In the genomic region with DNA sequence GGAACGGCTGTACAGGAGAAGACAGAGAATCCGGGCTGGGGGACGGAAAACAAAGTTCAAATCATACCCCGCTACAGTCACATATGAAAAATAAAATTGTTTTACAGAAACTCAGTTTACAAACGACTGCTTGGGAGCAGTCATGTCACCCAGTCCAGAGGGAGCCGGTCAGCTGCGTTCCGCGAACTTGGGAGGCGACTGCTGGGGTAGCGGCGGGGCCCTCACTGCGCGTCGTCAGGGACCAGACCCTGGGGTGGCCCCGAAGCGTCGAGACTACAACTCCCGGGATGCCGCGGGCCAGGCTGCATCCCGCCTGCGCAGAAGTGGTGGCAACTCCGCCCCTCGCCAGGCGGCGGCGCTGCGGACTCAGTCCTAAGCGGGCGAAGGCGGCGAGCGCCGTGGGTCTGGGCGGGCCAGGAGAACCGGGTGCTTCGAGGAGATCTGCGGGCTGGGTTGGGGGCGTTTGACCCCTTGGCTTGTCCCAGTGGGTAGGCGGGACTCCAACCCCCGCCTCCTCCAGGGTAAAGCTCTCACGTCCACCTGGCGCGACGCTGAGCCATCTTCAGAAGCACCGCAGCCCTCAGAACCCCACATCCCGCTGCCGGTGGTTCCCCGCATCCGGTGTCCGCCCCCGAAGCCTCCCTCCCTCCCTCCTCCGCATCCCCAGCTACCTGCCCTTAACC, we compare ENCODE assay signal across 8 cellular contexts. TPM values are rescaled to one million over a fixed set of nuclear protein-coding genes. Genes with fewer than 3 reads are reported as not detected.
DNase-seq lines count a peak whose midpoint lies in the region; ATAC-seq and TF ChIP-seq lines count a peak whose summit lies in the region.

No MANE protein-coding gene starts in this region.

- POLR2A ChIA-PET in IMR-90 (lab: Charles Lee; ENCODE audit: unreplicated experiment) (no interaction called here), OCI-LY7 (lab: Charles Lee) (interaction anchor here (0.6 to 7.6 kb wide), 16 partner anchors 11 to 168 kb away, joined by 3 to 110 read pairs (median 4); partner anchors contain the start of genes ARHGEF39, CCDC107, CD72 and HINT2)

- H4K20me1 ChIP-seq in IMR-90 (ENCODE audit: insufficient read depth, low read length), result no peaks in the 10 kb centered on the region
- H4K20me1 ChIP-seq in OCI-LY7 (ENCODE audit: insufficient read depth, low read length), result no peaks in the 10 kb centered on the region

- peak overlapping the region; percentile 91 for H3K23ac ChIP-seq in IMR-90 (ENCODE audit: low read depth, low read length)

- CTCF ChIA-PET in IMR-90 (lab: Yijun Ruan, JAX) (interaction anchor here (0.6 to 2.6 kb wide), 9 partner anchors 11 to 261 kb away, joined by 3 to 19 read pairs (median 3); partner anchors contain the start of genes CCDC107 and RMRP), OCI-LY7 (lab: Charles Lee; ENCODE audit: unreplicated experiment) (interaction anchor here (0.6 to 3.4 kb wide), 8 partner anchors 11 to 50 kb away, joined by 3 to 21 read pairs (median 6); partner anchors contain the start of genes CCDC107 and RMRP)

- peak overlapping the region; percentile 87 for H3K4ac ChIP-seq in IMR-90 (ENCODE audit: low read depth, low read length)

- H3K36me3 ChIP-seq in IMR-90 (ENCODE audit: control insufficient read depth, insufficient read depth, low read length) (no peaks in the 10 kb centered on the region), OCI-LY7 (ENCODE audit: insufficient read depth, low read length) (peaks cover 42% of the 10 kb centered on the region), muscle layer of colon (ENCODE audit: insufficient read depth, low read length) (no peaks in the 10 kb centered on the region)

- H3K9ac ChIP-seq in IMR-90 (ENCODE audit: low read depth, low read length) (peak overlapping the region; percentile 73), muscle layer of colon (ENCODE audit: low read length) (peak overlapping the region; percentile 76)

- H3K56ac ChIP-seq in IMR-90 (ENCODE audit: extremely low read depth, insufficient read depth, low read length), result 0 out of 2 replicates have a peak overlapping the region, but pooled peaks have one; percentile 45

- H2BK15ac ChIP-seq in IMR-90 (ENCODE audit: low read depth, low read length), result peak overlapping the region; percentile 48; the same call in 1 of the 3 replicates

- H3K4me2 ChIP-seq in IMR-90 (ENCODE audit: low read depth, low read length), result peak overlapping the region; percentile 82
- H3K4me2 ChIP-seq in OCI-LY7 (ENCODE audit: low read length), result peak overlapping the region; percentile 78

- in situ Hi-C loops in IMR-90 (cut with MboI; ENCODE audit: low sequenced_read_pairs), result no loop called here

- intact Hi-C loops in IMR-90 (cut with micrococcal nuclease) (no loop called here), OCI-LY7 (cut with micrococcal nuclease; ENCODE audit: unreplicated experiment) (loop anchor here (1.0 to 2.0 kb wide), 2 partner anchors 27 to 86 kb away; partner anchors contain the start of genes CREB3 and TLN1)

- H2AFZ ChIP-seq in IMR-90 (replicated peaks; ENCODE audit: low read length, poor library complexity) (peak overlapping the region; percentile 97), OCI-LY7 (ENCODE audit: low read length) (peak overlapping the region; percentile 60; the same call in 1 of the 2 replicates)

- H4K91ac ChIP-seq in IMR-90 (ENCODE audit: insufficient read depth, low read depth, low read length), result peak overlapping the region; percentile 81

- 0% methylated on average over 31 of the region's 54 CpGs; no CpG with 5 or more reads in 1 of the 2 experiments for WGBS in IMR-90 (ENCODE audit: extremely low coverage in 2 of 2, insufficient read length in 1 of 2), 2 experiments

- peak overlapping the region; percentile 87 for H2AK9ac ChIP-seq in IMR-90 (replicated peaks; ENCODE audit: low read depth, low read length, poor library complexity)

- peak overlapping the region; percentile 66 for H2BK120ac ChIP-seq in IMR-90 (ENCODE audit: low read depth, low read length)

- H3K79me1 ChIP-seq in IMR-90 (ENCODE audit: low read depth in 1 of 2, low read length in 2 of 2), result 0 out of 4 replicates have a peak, but pooled peaks cover 0 to 4% of the 10 kb centered on the region in 2 experiments

- peak overlapping the region; percentile 54 for H3K4me3 ChIP-seq in IMR-90 (ENCODE audit: insufficient read depth, low read depth, low read length)
- H3K4me3 ChIP-seq in OCI-LY7 (ENCODE audit: low read depth, low read length, poor library complexity, severe bottlenecking), result peak overlapping the region; percentile 92
- H3K4me3 ChIP-seq in muscle layer of colon (ENCODE audit: low read depth in 1 of 2, low read length in 2 of 2), result peak overlapping the region; percentile 56 to 65

- peak overlapping the region; percentile 43 for H3K18ac ChIP-seq in IMR-90 (ENCODE audit: low read depth, low read length)

- no peaks in the 10 kb centered on the region for H3K9me3 ChIP-seq in IMR-90 (ENCODE audit: control insufficient read depth, insufficient read depth, low read length)
- no peaks in the 10 kb centered on the region for H3K9me3 ChIP-seq in OCI-LY7 (ENCODE audit: low read length)
- H3K9me3 ChIP-seq in muscle layer of colon (ENCODE audit: low read length), result no peaks in the 10 kb centered on the region

- peaks cover 8% of the 10 kb centered on the region for H3K4me1 ChIP-seq in IMR-90 (ENCODE audit: control insufficient read depth, insufficient read depth, low read length)
- peaks cover 47% of the 10 kb centered on the region for H3K4me1 ChIP-seq in OCI-LY7 (ENCODE audit: insufficient read depth, low read length, poor library complexity, severe bottlenecking)
- peaks cover 12% of the 10 kb centered on the region for H3K4me1 ChIP-seq in muscle layer of colon (ENCODE audit: insufficient read depth, low read length)

- TF ChIP-seq CTCF in IMR-90 (conservative IDR thresholded peaks at IDR 0.05; ENCODE audit: low read depth, low read length) (peak; percentile 98), OCI-LY7 (conservative IDR thresholded peaks at IDR 0.05; ENCODE audit: low read length) (peak; percentile 83)

- TF ChIP-seq POLR2A in IMR-90 (IDR thresholded peaks at IDR 0.05; ENCODE audit: low read depth, low read length) (peak; percentile 48; the same call in 1 of the 2 replicates), erythroblast (IDR thresholded peaks at IDR 0.05; ENCODE audit: low read length) (peak; percentile 49)

- no peaks in the 10 kb centered on the region for H3K27me3 ChIP-seq in IMR-90 (ENCODE audit: control insufficient read depth, insufficient read depth, low read length)
- no peaks in the 10 kb centered on the region for H3K27me3 ChIP-seq in muscle layer of colon (ENCODE audit: control insufficient read depth in 1 of 2, insufficient read depth in 2 of 2, low read length in 2 of 2)

- dilution Hi-C loops in IMR-90 (cut with HindIII; ENCODE audit: low sequenced_read_pairs, unreplicated experiment), result no loop called here

- peak; percentile 83 for TF ChIP-seq RAD21 in IMR-90 (IDR thresholded peaks at IDR 0.05; ENCODE audit: low read length)

- DNase-seq in DMS53 treated with DMSO at 0.1 percent for 48 hours (lab: John Stamatoyannopoulos, UW; ENCODE audit: unreplicated experiment), result peak; percentile 61
- peak; percentile 82 for DNase-seq in IMR-90
- peak; percentile 93 for DNase-seq in OCI-LY7 (ENCODE audit: low spot score)
- DNase-seq in activated T-cell treated with anti-CD3 and anti-CD28 coated beads for 48 hours (ENCODE audit: low read depth), result peak; percentile 91
- peak; percentile 87 to 94 for DNase-seq in erythroblast (lab: John Stamatoyannopoulos, UW)
- DNase-seq in stimulated activated CD8-positive, alpha-beta memory T cell treated with anti-CD3 and anti-CD28 coated beads, Interleukin-7, amount 100 ng/mL, for 1 hour (ENCODE audit: low read depth in 2 of 2), result peak; percentile 83

- H2BK5ac ChIP-seq in IMR-90 (ENCODE audit: low read depth, low read length, poor library complexity, severe bottlenecking), result peak overlapping the region; percentile 61

- H2AK5ac ChIP-seq in IMR-90 (ENCODE audit: low read depth, low read length), result peak overlapping the region; percentile 43; the same call in 1 of the 2 replicates

- ATAC-seq in GM21576 (IDR thresholded peaks at IDR 0.05; ENCODE audit: unreplicated experiment) (peak; percentile 76), IMR-90 (ENCODE audit: low read depth) (peak; percentile 99)

- peak overlapping the region; percentile 88 to 97 for H4K8ac ChIP-seq in IMR-90 (ENCODE audit: low read depth in 2 of 2, low read length in 2 of 2)

- peak overlapping the region; percentile 71 for H4K5ac ChIP-seq in IMR-90 (ENCODE audit: low read depth, low read length)

- no TSS peak for BruUV-seq in IMR-90 (replicated peaks; lab: Mats Ljungman, UMichigan)
- no TSS peak for BruUV-seq in OCI-LY7 (replicated peaks; lab: Mats Ljungman, UMichigan)

- H3K27ac ChIP-seq in IMR-90 (ENCODE audit: insufficient read depth, low read length) (peak overlapping the region; percentile 61), OCI-LY7 (ENCODE audit: low read depth, low read length, poor library complexity, severe bottlenecking) (peak overlapping the region; percentile 89), muscle layer of colon (ENCODE audit: low read depth, low read length) (peak overlapping the region; percentile 81)

- H3K14ac ChIP-seq in IMR-90 (replicated peaks; ENCODE audit: low read depth, low read length), result peak overlapping the region; percentile 96

- H3K79me2 ChIP-seq in OCI-LY7 (ENCODE audit: insufficient read depth, low read depth, low read length), result peaks cover 35% of the 10 kb centered on the region; the same call in 1 of the 2 replicates

- H2BK20ac ChIP-seq in IMR-90 (ENCODE audit: low read depth, low read length), result 0 out of 2 replicates have a peak overlapping the region, but pooled peaks have one; percentile 42

- no peaks in the 10 kb centered on the region for H3K9me1 ChIP-seq in IMR-90 (ENCODE audit: insufficient read depth, low read length)

- no peaks in the 10 kb centered on the region for H3K9me2 ChIP-seq in OCI-LY7 (ENCODE audit: insufficient read depth, low read length)

RNA-seq across cellular contexts. Expression of gene SIT1, which starts 4.0 kb away (rescaled TPM):
- total RNA-seq in IMR-90 (2012; rRNA removed) (not detected in 2 replicates), OCI-LY7 (2022) (93.0 and 121 TPM in 2 replicates)
- not detected in 2 replicates for polyA plus RNA-seq in IMR-90 (2012; rRNA removed)
- 0.27 TPM in 1 of 2 replicates, not detected in the other for polyA plus RNA-seq in IMR-90 (2012; cell fraction: cytosol; rRNA removed)
- not detected in 2 replicates for polyA plus RNA-seq in IMR-90 (2012; cell fraction: nucleus; rRNA removed; ENCODE audit: low replicate concordance)
- 176 and 210 TPM in 2 replicates for total RNA-seq in OCI-LY7 (2014; rRNA removed; shearing (Covaris generic))

RNA-seq across cellular contexts. Expression of gene RMRP, which starts 11.1 kb away (rescaled TPM):
- 13,690 and 21,707 TPM in 2 replicates for total RNA-seq in IMR-90 (2012; rRNA removed)
- 39.7 and 88.0 TPM in 2 replicates for polyA plus RNA-seq in IMR-90 (2012; rRNA removed)
- polyA plus RNA-seq in IMR-90 (2012; cell fraction: cytosol; rRNA removed), result not detected in 2 replicates
- not detected in 2 replicates for polyA plus RNA-seq in IMR-90 (2012; cell fraction: nucleus; rRNA removed; ENCODE audit: low replicate concordance)
- total RNA-seq in OCI-LY7 (2014; rRNA removed; shearing (Covaris generic)), result 21,739 and 26,575 TPM in 2 replicates
- total RNA-seq in OCI-LY7 (2022), result 4,033 and 12,624 TPM in 2 replicates

RNA-seq across cellular contexts. Expression of gene CCDC107, which starts 11.4 kb away (rescaled TPM):
- total RNA-seq in IMR-90 (2012; rRNA removed) (6.8 and 10.0 TPM in 2 replicates), OCI-LY7 (2022) (10.0 and 11.4 TPM in 2 replicates)
- polyA plus RNA-seq in IMR-90 (2012; rRNA removed), result 21.1 and 24.4 TPM in 2 replicates
- 15.4 and 21.2 TPM in 2 replicates for polyA plus RNA-seq in IMR-90 (2012; cell fraction: cytosol; rRNA removed)
- polyA plus RNA-seq in IMR-90 (2012; cell fraction: nucleus; rRNA removed; ENCODE audit: low replicate concordance), result 17.3 and 33.3 TPM in 2 replicates
- total RNA-seq in OCI-LY7 (2014; rRNA removed; shearing (Covaris generic)), result 16.5 and 20.3 TPM in 2 replicates

RNA-seq across cellular contexts. Expression of gene ARHGEF39, which starts 18.3 kb away (rescaled TPM):
- total RNA-seq in IMR-90 (2012; rRNA removed), result 0.56 and 2.5 TPM in 2 replicates
- polyA plus RNA-seq in IMR-90 (2012; rRNA removed), result 2.1 and 2.8 TPM in 2 replicates
- polyA plus RNA-seq in IMR-90 (2012; cell fraction: cytosol; rRNA removed), result 0.82 and 1.1 TPM in 2 replicates
- 7.1 and 7.2 TPM in 2 replicates for polyA plus RNA-seq in IMR-90 (2012; cell fraction: nucleus; rRNA removed; ENCODE audit: low replicate concordance)
- total RNA-seq in OCI-LY7 (2014; rRNA removed; shearing (Covaris generic)), result 22.7 and 30.8 TPM in 2 replicates
- total RNA-seq in OCI-LY7 (2022), result 48.1 and 53.6 TPM in 2 replicates

RNA-seq across cellular contexts. Expression of gene CA9, which starts 27.0 kb away (rescaled TPM):
- total RNA-seq in IMR-90 (2012; rRNA removed) (0.54 and 0.56 TPM in 2 replicates), OCI-LY7 (2022) (not detected in 2 replicates)
- 3.7 and 3.9 TPM in 2 replicates for polyA plus RNA-seq in IMR-90 (2012; rRNA removed)
- 5.2 and 9.9 TPM in 2 replicates for polyA plus RNA-seq in IMR-90 (2012; cell fraction: cytosol; rRNA removed)
- polyA plus RNA-seq in IMR-90 (2012; cell fraction: nucleus; rRNA removed; ENCODE audit: low replicate concordance), result 2.5 and 4.3 TPM in 2 replicates
- 0.10 and 0.16 TPM in 2 replicates for total RNA-seq in OCI-LY7 (2014; rRNA removed; shearing (Covaris generic))

Comparison
In these comparisons a context has a peak if more than half of its experiments do, and no peak if none do; other contexts are left out.
1. Peak in every context shown above with its lines: DNase-seq, ATAC-seq, H3K4me3 ChIP-seq and H3K27ac ChIP-seq.
2. RNA of gene SIT1, which starts 4.0 kb away (total RNA-seq): 93.0 to 210 TPM in OCI-LY7; not detected in IMR-90; every median in the first group is over 10 times any median in the second.